ENCODE assay signal across 1 cellular context in genomic region chr16:345686-346231, GRCh38.
TF ChIP-seq lines count a peak whose summit lies in the region.

No MANE protein-coding gene starts in this region.

TF ChIP-seq in SK-N-SH treated with all-trans-retinoic acid at 6 μM for 48 hours, 23 proteins besides CTCF, POLR2A, EP300 and RAD21 (continued from another document):
- TF ChIP-seq, protein P1, sequence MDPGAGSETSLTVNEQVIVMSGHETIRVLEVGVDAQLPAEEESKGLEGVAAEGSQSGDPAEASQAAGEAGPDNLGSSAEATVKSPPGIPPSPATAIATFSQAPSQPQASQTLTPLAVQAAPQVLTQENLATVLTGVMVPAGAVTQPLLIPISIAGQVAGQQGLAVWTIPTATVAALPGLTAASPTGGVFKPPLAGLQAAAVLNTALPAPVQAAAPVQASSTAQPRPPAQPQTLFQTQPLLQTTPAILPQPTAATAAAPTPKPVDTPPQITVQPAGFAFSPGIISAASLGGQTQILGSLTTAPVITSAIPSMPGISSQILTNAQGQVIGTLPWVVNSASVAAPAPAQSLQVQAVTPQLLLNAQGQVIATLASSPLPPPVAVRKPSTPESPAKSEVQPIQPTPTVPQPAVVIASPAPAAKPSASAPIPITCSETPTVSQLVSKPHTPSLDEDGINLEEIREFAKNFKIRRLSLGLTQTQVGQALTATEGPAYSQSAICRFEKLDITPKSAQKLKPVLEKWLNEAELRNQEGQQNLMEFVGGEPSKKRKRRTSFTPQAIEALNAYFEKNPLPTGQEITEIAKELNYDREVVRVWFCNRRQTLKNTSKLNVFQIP (CRISPR knock-in tag; IDR thresholded peaks at IDR 0.05; ENCODE audit: borderline replicate concordance, low read depth), result no peak
- TF ChIP-seq ESRRG (CRISPR knock-in tag; IDR thresholded peaks at IDR 0.05), result no peak
- TF ChIP-seq CSRNP3 (CRISPR knock-in tag; IDR thresholded peaks at IDR 0.05), result no peak
- TF ChIP-seq ZNF70 (CRISPR knock-in tag; IDR thresholded peaks at IDR 0.05), result no peak
- TF ChIP-seq BACH2 (CRISPR knock-in tag; IDR thresholded peaks at IDR 0.05; ENCODE audit: borderline replicate concordance), result no peak
- no peak for TF ChIP-seq SNAI2 (CRISPR knock-in tag; IDR thresholded peaks at IDR 0.05)
- no peak for TF ChIP-seq PPARA (CRISPR knock-in tag; IDR thresholded peaks at IDR 0.05; ENCODE audit: borderline replicate concordance)
- no peak for TF ChIP-seq ZFP3 (CRISPR knock-in tag; IDR thresholded peaks at IDR 0.05)
- TF ChIP-seq, protein P2, sequence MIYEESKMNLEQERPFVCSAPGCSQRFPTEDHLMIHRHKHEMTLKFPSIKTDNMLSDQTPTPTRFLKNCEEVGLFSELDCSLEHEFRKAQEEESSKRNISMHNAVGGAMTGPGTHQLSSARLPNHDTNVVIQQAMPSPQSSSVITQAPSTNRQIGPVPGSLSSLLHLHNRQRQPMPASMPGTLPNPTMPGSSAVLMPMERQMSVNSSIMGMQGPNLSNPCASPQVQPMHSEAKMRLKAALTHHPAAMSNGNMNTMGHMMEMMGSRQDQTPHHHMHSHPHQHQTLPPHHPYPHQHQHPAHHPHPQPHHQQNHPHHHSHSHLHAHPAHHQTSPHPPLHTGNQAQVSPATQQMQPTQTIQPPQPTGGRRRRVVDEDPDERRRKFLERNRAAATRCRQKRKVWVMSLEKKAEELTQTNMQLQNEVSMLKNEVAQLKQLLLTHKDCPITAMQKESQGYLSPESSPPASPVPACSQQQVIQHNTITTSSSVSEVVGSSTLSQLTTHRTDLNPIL (CRISPR knock-in tag; IDR thresholded peaks at IDR 0.05; ENCODE audit: low read depth), result no peak
- no peak for TF ChIP-seq GLIS3 (CRISPR knock-in tag; IDR thresholded peaks at IDR 0.05)
- TF ChIP-seq ISL1 (CRISPR knock-in tag; IDR thresholded peaks at IDR 0.05), result no peak
- TF ChIP-seq PATZ1 (CRISPR knock-in tag; IDR thresholded peaks at IDR 0.05; ENCODE audit: borderline replicate concordance), result no peak
- TF ChIP-seq RARB (CRISPR knock-in tag; IDR thresholded peaks at IDR 0.05), result no peak
- TF ChIP-seq ZNF565 (CRISPR knock-in tag; conservative IDR thresholded peaks at IDR 0.05; ENCODE audit: low read depth), result no peak
- TF ChIP-seq, protein P3, sequence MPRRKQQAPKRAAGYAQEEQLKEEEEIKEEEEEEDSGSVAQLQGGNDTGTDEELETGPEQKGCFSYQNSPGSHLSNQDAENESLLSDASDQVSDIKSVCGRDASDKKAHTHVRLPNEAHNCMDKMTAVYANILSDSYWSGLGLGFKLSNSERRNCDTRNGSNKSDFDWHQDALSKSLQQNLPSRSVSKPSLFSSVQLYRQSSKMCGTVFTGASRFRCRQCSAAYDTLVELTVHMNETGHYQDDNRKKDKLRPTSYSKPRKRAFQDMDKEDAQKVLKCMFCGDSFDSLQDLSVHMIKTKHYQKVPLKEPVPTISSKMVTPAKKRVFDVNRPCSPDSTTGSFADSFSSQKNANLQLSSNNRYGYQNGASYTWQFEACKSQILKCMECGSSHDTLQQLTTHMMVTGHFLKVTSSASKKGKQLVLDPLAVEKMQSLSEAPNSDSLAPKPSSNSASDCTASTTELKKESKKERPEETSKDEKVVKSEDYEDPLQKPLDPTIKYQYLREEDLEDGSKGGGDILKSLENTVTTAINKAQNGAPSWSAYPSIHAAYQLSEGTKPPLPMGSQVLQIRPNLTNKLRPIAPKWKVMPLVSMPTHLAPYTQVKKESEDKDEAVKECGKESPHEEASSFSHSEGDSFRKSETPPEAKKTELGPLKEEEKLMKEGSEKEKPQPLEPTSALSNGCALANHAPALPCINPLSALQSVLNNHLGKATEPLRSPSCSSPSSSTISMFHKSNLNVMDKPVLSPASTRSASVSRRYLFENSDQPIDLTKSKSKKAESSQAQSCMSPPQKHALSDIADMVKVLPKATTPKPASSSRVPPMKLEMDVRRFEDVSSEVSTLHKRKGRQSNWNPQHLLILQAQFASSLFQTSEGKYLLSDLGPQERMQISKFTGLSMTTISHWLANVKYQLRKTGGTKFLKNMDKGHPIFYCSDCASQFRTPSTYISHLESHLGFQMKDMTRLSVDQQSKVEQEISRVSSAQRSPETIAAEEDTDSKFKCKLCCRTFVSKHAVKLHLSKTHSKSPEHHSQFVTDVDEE (CRISPR knock-in tag; IDR thresholded peaks at IDR 0.05), result no peak
